ENCODE assay signal across 8 cellular contexts in the genomic region with DNA sequence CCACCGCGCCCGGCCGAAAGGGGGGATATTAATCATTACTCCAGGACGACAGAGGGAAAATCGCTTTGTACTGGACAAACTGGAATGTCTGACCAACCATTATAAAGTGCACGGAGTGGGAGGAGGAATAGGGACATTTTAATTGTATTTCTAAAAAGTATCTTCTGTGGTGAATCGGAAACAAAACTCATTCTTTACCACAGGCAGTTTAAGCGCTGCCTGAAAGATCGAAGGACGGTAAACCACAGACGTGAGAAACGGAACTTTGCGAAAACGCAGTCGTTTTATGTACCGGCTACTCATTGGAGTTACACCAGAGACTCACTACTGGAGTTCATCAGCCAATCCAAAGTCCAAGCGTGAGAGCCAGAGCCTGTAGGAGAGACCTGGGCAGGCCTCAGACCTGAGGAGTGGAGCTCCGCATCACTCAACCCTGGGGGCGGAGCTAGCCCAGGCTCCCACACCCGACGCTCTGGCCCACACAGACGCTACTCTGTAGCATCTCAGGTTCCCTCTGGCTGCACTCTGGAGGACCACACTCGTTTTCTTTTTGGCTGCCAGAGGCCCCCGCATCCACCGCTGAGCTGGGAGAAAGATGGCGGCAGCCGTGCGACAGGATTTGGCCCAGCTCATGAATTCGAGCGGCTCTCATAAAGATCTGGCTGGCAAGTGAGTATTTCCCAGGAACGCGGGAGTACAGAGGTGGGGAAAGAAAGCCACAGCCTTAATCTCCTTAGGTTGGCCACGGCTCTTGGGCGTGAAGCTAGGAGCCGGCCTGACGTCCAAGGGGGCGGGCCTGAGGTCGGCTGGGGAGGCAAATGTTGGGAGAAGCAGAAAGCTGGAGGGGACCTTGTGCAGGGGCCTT. TPM values are rescaled to one million over a fixed set of nuclear protein-coding genes. Genes with fewer than 3 reads are reported as not detected.
DNase-seq lines count a peak whose midpoint lies in the region; ATAC-seq and TF ChIP-seq lines count a peak whose summit lies in the region.

Gene COPS4 (plus strand): TSS at position 554 of the 865 bp plus-strand sequence. CDS start 42 bp downstream, at position 596.

- no peak within 1 kb of the TSS for H3T11ph ChIP-seq in H9 (ENCODE audit: low read length)

- no peaks in the 10 kb centered on the region for H3K36me3 ChIP-seq in ES-I3 (ENCODE audit: insufficient read depth, low read length)

- peaks cover 3% of the 10 kb centered on the region for H3K79me1 ChIP-seq in H9 (ENCODE audit: insufficient read depth, low read depth, low read length, poor library complexity, severe bottlenecking)

- H3K9me3 ChIP-seq in ES-I3 (ENCODE audit: control insufficient read depth, insufficient read depth, low read length) (no peaks in the 10 kb centered on the region), H9 (ENCODE audit: control insufficient read depth, low read depth, low read length) (no peaks in the 10 kb centered on the region)

- H3K27ac ChIP-seq in H9 (ENCODE audit: insufficient read length, low read depth, low read length) = peak within 1 kb of the TSS; percentile 61

- TF ChIP-seq CTCF in H9 (conservative IDR thresholded peaks at IDR 0.05) (peak; percentile 48; the same call in 2 of the 3 replicates), natural killer cell (IDR thresholded peaks at IDR 0.05) (peak; percentile 25)

- no peak within 1 kb of the TSS for H2BK120ac ChIP-seq in H9 (ENCODE audit: low read depth, low read length, poor library complexity, severe bottlenecking)

- no peak within 1 kb of the TSS for H2AK5ac ChIP-seq in H9 (ENCODE audit: insufficient read length, low read length)

- H3K4me1 Mint-ChIP-seq in H9 (peaks cover 4 to 11% of the 10 kb centered on the region in 2 experiments), natural killer cell (peaks cover 25 to 30% of the 10 kb centered on the region in 2 donors)

- peak; percentile 99 for DNase-seq in H9
- peak; percentile 99 for DNase-seq in M059J (ENCODE audit: low read depth)
- peak; percentile 99 for DNase-seq in SHP77 (lab: John Stamatoyannopoulos, UW)
- peak; percentile 93 for DNase-seq in activated effector memory CD4-positive, alpha-beta T cell treated with Interleukin-2 at 50 U/mL for 16 hours
- peak; percentile 100 for DNase-seq in fibroblast of peridontal ligament (ENCODE audit: extremely low read depth)
- DNase-seq in natural killer cell = peak; percentile 90
- DNase-seq in stimulated activated naive CD4-positive, alpha-beta T cell treated with Interleukin-2 at 50 U/mL for 16 hours (lab: John Stamatoyannopoulos, UW) = peak; percentile 96

- H4K91ac ChIP-seq in H9 (ENCODE audit: insufficient read length, low read depth, low read length) = no peak within 1 kb of the TSS

- no peak within 1 kb of the TSS for H2BK20ac ChIP-seq in H9 (ENCODE audit: low read depth, low read length, poor library complexity, severe bottlenecking)

- H4K8ac ChIP-seq in H9 (replicated peaks; ENCODE audit: insufficient read length, low read depth, low read length) = no peak within 1 kb of the TSS

- no peak within 1 kb of the TSS for H2BK12ac ChIP-seq in H9 (ENCODE audit: insufficient read length, low read depth, low read length)

- no peak within 1 kb of the TSS for H3K23ac ChIP-seq in H9 (ENCODE audit: insufficient read length, low read depth, low read length)

- H3K27me3 Mint-ChIP-seq in H9 (ENCODE audit: low read depth) (peaks cover 13% of the 10 kb centered on the region), natural killer cell (ENCODE audit: low read depth in 2 of 2) (no peaks in the 10 kb centered on the region)

- peak within 1 kb of the TSS; percentile 75 for H2AFZ ChIP-seq in H9 (ENCODE audit: low read length)

- H3K9ac ChIP-seq in ES-I3 (ENCODE audit: low read depth, low read length) (peak within 1 kb of the TSS; percentile 99), H9 (ENCODE audit: extremely low read depth, insufficient read length, low read length) (peak within 1 kb of the TSS; percentile 82)

- peak within 1 kb of the TSS; percentile 99 for H3K4me2 ChIP-seq in H9 (ENCODE audit: insufficient read depth, insufficient read length, low read length)

- peak within 1 kb of the TSS; percentile 59 for H3K18ac ChIP-seq in H9 (ENCODE audit: insufficient read length, low read depth, low read length)

- peak within 1 kb of the TSS; percentile 98 to 99 (median 99) for H3K27ac Mint-ChIP-seq in H9
- H3K27ac Mint-ChIP-seq in natural killer cell = peak within 1 kb of the TSS; percentile 95 to 99

- peaks cover 5% of the 10 kb centered on the region; the same call in 1 of the 2 replicates for H3K79me2 ChIP-seq in H9 (ENCODE audit: insufficient read depth, low read length)

- H3K4me3 Mint-ChIP-seq in H9 = peak within 1 kb of the TSS; percentile 91 to 98
- peak within 1 kb of the TSS; percentile 100 for H3K4me3 Mint-ChIP-seq in natural killer cell

- H3K36me3 Mint-ChIP-seq in H9 (ENCODE audit: insufficient read depth in 1 of 3, low read depth in 3 of 3) (no peaks in the 10 kb centered on the region), natural killer cell (no peaks in the 10 kb centered on the region)

- intact Hi-C loops in natural killer cell (cut with micrococcal nuclease) = loop anchor here (1.0 to 10.0 kb wide), 3 partner anchors 22 to 134 kb away; no protein-coding TSS in a partner anchor

- no peak within 1 kb of the TSS for H2BK5ac ChIP-seq in H9 (ENCODE audit: insufficient read length, low read length)

- no peak within 1 kb of the TSS for H3K56ac ChIP-seq in H9 (ENCODE audit: insufficient read length, low read depth, low read length)

- no peak within 1 kb of the TSS for H2BK15ac ChIP-seq in H9 (ENCODE audit: low read depth, low read length)

- WGBS in H9 (ENCODE audit: extremely low coverage, insufficient read length, low lambda C conversion rate) = no CpG with 5 or more reads among the region's 39 CpGs

- peaks cover 6% of the 10 kb centered on the region for H3K23me2 ChIP-seq in H9 (ENCODE audit: insufficient read length, low read depth, low read length, poor library complexity, severe bottlenecking)

- H3K4me1 ChIP-seq in ES-I3 (ENCODE audit: insufficient read depth, low read length) = peaks cover 3% of the 10 kb centered on the region; the same call in 1 of the 2 replicates
- no peaks in the 10 kb centered on the region; the same call in 1 of the 2 replicates for H3K4me1 ChIP-seq in H9 (ENCODE audit: insufficient read depth, low read length)

- no peaks in the 10 kb centered on the region for H3K9me3 Mint-ChIP-seq in H9
- no peaks in the 10 kb centered on the region for H3K9me3 Mint-ChIP-seq in natural killer cell

- no peak within 1 kb of the TSS for H4K5ac ChIP-seq in H9 (ENCODE audit: insufficient read length, low read depth, low read length)

- peak; percentile 95 to 100 (median 95) for ATAC-seq in natural killer cell

- no peaks in the 10 kb centered on the region for H4K20me1 ChIP-seq in H9 (ENCODE audit: control insufficient read depth, insufficient read depth, insufficient read length)

- no peaks in the 10 kb centered on the region for H3K27me3 ChIP-seq in H9 (ENCODE audit: insufficient read depth, low read length)

- H3K4ac ChIP-seq in H9 (ENCODE audit: low read depth, low read length) = no peak within 1 kb of the TSS

- no peak within 1 kb of the TSS for H3K14ac ChIP-seq in H9 (ENCODE audit: insufficient read depth, low read length)

RNA-seq across cellular contexts. Expression of gene COPS4, which starts in this region (rescaled TPM):
- total RNA-seq in H9 (2021) = 39.3 and 39.9 TPM in 2 replicates
- total RNA-seq in M059J (2014; rRNA removed; shearing (Covaris generic)) = 84.6 and 85.8 TPM in 2 replicates
- 10 to 100 TPM; 35.8 to 39.8 (median 36.1) TPM for total RNA-seq in natural killer cell

Comparison
In these comparisons a context has a peak if more than half of its experiments do, and no peak if none do; other contexts are left out.
1. Peak in every context shown above with its lines: DNase-seq, ATAC-seq and H3K27ac ChIP-seq.